1 cellular context compared by ENCODE assay signal in the genomic region with DNA sequence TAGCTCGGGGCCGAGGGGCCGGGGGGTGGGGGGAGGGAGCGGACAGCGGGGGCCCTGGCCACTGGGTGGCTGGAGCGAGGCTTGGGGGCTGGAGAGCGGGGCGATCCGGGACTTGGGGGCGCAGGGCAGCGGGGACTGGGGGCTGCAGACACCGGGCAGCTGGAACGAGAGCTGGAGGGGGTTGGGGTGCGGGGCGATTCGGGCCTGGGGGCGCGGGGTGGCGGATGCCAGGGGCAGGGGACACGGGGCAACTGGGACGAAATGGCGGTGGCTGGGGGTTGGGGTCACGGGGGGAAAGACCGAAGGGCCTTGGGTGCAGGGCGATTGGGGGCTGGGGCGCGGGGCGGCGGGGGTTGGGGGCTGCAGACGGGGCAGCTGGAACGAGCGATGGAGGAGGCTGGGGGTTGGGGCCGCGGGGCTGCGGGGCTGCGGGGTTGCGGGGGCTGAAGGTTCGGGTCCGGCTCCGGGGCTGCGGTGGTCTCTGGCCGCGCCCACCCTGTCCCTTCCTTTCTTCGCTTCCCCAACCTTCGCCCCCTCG.
TF ChIP-seq lines count a peak whose summit lies in the region.

No MANE protein-coding gene starts in this region.

TF ChIP-seq in A549, 52 proteins besides CTCF, POLR2A, EP300 and RAD21 (continued from another document):
- TF ChIP-seq, protein P1, sequence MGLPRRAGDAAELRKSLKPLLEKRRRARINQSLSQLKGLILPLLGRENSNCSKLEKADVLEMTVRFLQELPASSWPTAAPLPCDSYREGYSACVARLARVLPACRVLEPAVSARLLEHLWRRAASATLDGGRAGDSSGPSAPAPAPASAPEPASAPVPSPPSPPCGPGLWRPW (IDR thresholded peaks at IDR 0.05), result no peak
- TF ChIP-seq CBX8 (IDR thresholded peaks at IDR 0.05) (no peak), SREBF2 (IDR thresholded peaks at IDR 0.05) (no peak), USF2 (IDR thresholded peaks at IDR 0.05) (no peak), RFX5 (IDR thresholded peaks at IDR 0.05) (no peak), NPAS2 (CRISPR knock-in tag; IDR thresholded peaks at IDR 0.05; ENCODE audit: borderline replicate concordance) (no peak), TFCP2L1 (CRISPR knock-in tag; IDR thresholded peaks at IDR 0.05) (no peak), KDM5A (IDR thresholded peaks at IDR 0.05) (no peak), FOXS1 (CRISPR knock-in tag; IDR thresholded peaks at IDR 0.05) (no peak), FOSL2 (IDR thresholded peaks at IDR 0.05) (no peak), FOSL2 (CRISPR knock-in tag; IDR thresholded peaks at IDR 0.05) (no peak), CHD2 (IDR thresholded peaks at IDR 0.05; ENCODE audit: low read length, partially characterized antibody) (no peak)
